13 cellular contexts compared by ENCODE assay signal in genomic region chr20:14829897-14830296, GRCh38.
DNase-seq lines count a peak whose midpoint lies in the region; ATAC-seq and TF ChIP-seq lines count a peak whose summit lies in the region.
"Had no signal": no experiment of that assay in that cellular context is flagged by ENCODE, and none has a peak within 500 bp of the region (broad histone marks: within the 10 kb centered on the region; RNA-seq: fewer than 3 reads in every experiment).

No MANE protein-coding gene starts in this region.

- no peak for TF ChIP-seq CTCF in MCF 10A (IDR thresholded peaks at IDR 0.05; ENCODE audit: unreplicated experiment)
- TF ChIP-seq CTCF in mammary epithelial cell (conservative IDR thresholded peaks at IDR 0.05 in 1 of 2, IDR thresholded peaks at IDR 0.05 in 1 of 2; ENCODE audit: extremely low read depth in 1 of 2, insufficient read depth in 1 of 2, low read depth in 1 of 2, low read length in 2 of 2), result no peak
- TF ChIP-seq CTCF in GM10248 (IDR thresholded peaks at IDR 0.05; ENCODE audit: control extremely low read depth, extremely low read depth, low read depth, missing control alignments), result no peak
- no peak for TF ChIP-seq CTCF in H9 (conservative IDR thresholded peaks at IDR 0.05)

- no peak overlapping the region for H3K14ac ChIP-seq in H9 (ENCODE audit: insufficient read depth, low read length)

- dilution Hi-C loops in mammary epithelial cell (cut with HindIII; ENCODE audit: low sequenced_read_pairs), result no loop called here

- no peaks in the 10 kb centered on the region for H3K27me3 ChIP-seq in mammary epithelial cell (ENCODE audit: insufficient read depth, low read length)
- no peaks in the 10 kb centered on the region for H3K27me3 ChIP-seq in H9 (ENCODE audit: insufficient read depth, low read length)

- H3K36me3 ChIP-seq in mammary epithelial cell (ENCODE audit: insufficient read depth, low read length), result no peaks in the 10 kb centered on the region

- H3K23ac ChIP-seq in H9 (ENCODE audit: insufficient read length, low read depth, low read length), result no peak overlapping the region

- H2AFZ ChIP-seq in mammary epithelial cell (ENCODE audit: low read depth, low read length), result no peak overlapping the region
- no peak overlapping the region for H2AFZ ChIP-seq in H9 (ENCODE audit: low read length)

- H3K4me2 ChIP-seq in mammary epithelial cell (ENCODE audit: insufficient read depth, low read depth, low read length), result no peak overlapping the region
- no peak overlapping the region for H3K4me2 ChIP-seq in H9 (ENCODE audit: insufficient read depth, insufficient read length, low read length)
- H3K4me2 ChIP-seq: A549 had no signal

- BruUV-seq in MCF 10A (replicated peaks; lab: Mats Ljungman, UMichigan), result no TSS peak
- no TSS peak for BruUV-seq in mammary epithelial cell (replicated peaks; lab: Mats Ljungman, UMichigan)

- H3K4ac ChIP-seq in H9 (ENCODE audit: low read depth, low read length), result no peak overlapping the region

- H3K27ac ChIP-seq in mammary epithelial cell (ENCODE audit: insufficient read depth, low read depth, low read length) (no peak overlapping the region), H9 (ENCODE audit: insufficient read length, low read depth, low read length) (no peak overlapping the region)
- H3K27ac ChIP-seq: A549 had no signal

- H3K36me3 Mint-ChIP-seq in MCF 10A (ENCODE audit: insufficient read depth, unreplicated experiment) (no peaks in the 10 kb centered on the region), H9 (ENCODE audit: insufficient read depth in 1 of 3, low read depth in 3 of 3) (no peaks in the 10 kb centered on the region)
- H3K36me3 Mint-ChIP-seq in stimulated activated memory B cell treated with anti-CD40 and anti-IgM and Interleukin-4, amounts not matched to agents 10 μg/mL and 1 μg/mL and 100 μg/mL, for 72 hours, result no peaks in the 10 kb centered on the region
- H3K36me3 Mint-ChIP-seq in activated naive CD8-positive, alpha-beta T cell treated with anti-CD3 and anti-CD28 coated beads for 36 hours, result no peaks in the 10 kb centered on the region

- no peak overlapping the region for H3K18ac ChIP-seq in H9 (ENCODE audit: insufficient read length, low read depth, low read length)

- H4K20me1 ChIP-seq in mammary epithelial cell (ENCODE audit: insufficient read depth, low read length) (no peaks in the 10 kb centered on the region), H9 (ENCODE audit: control insufficient read depth, insufficient read depth, insufficient read length) (no peaks in the 10 kb centered on the region)

- H4K5ac ChIP-seq in H9 (ENCODE audit: insufficient read length, low read depth, low read length), result no peak overlapping the region

- peak; percentile 60 for ATAC-seq in HG02970 (IDR thresholded peaks at IDR 0.05; ENCODE audit: low FRiP score, unreplicated experiment)
- peak; percentile 34 for ATAC-seq in stimulated activated memory B cell treated with anti-CD40 and anti-IgM and Interleukin-4, amounts not matched to agents 10 μg/mL and 1 μg/mL and 100 μg/mL, for 72 hours
- ATAC-seq: A549 had no signal

- H3K9me3 Mint-ChIP-seq in MCF 10A (ENCODE audit: unreplicated experiment) (no peaks in the 10 kb centered on the region), H9 (no peaks in the 10 kb centered on the region)
- H3K9me3 Mint-ChIP-seq in stimulated activated memory B cell treated with anti-CD40 and anti-IgM and Interleukin-4, amounts not matched to agents 10 μg/mL and 1 μg/mL and 100 μg/mL, for 72 hours, result no peaks in the 10 kb centered on the region
- H3K9me3 Mint-ChIP-seq in activated naive CD8-positive, alpha-beta T cell treated with anti-CD3 and anti-CD28 coated beads for 36 hours, result no peaks in the 10 kb centered on the region

- H3K56ac ChIP-seq in H9 (ENCODE audit: insufficient read length, low read depth, low read length), result no peak overlapping the region

- in situ Hi-C loops in mammary epithelial cell (cut with MboI; ENCODE audit: low sequenced_read_pairs in 2 of 2), result no loop called here

- DNase-seq in MCF 10A (ENCODE audit: unreplicated experiment) (no peak), mammary epithelial cell (no peak), NCI-H1436 (lab: John Stamatoyannopoulos, UW) (peak; percentile 27), GM10248 (ENCODE audit: extremely low spot score) (no peak), H9 (no peak)
- DNase-seq in activated naive CD8-positive, alpha-beta T cell treated with anti-CD3 and anti-CD28 coated beads for 36 hours, result no peak
- DNase-seq: activated effector memory CD4-positive, alpha-beta T cell treated with anti-CD3 and anti-CD28 coated beads, Interleukin-2, amount 50 U/mL, for 16 hours; GF-D8; NK-92 treated with Interleukin-12 subunit alpha and Interleukin-12 subunit beta, amount 100 ng/mL, for 24 hours; stimulated activated CD4-positive, alpha-beta T cell treated with anti-CD3 and anti-CD28 coated beads, Interleukin-4, amount 100 ng/mL, for 4 hours had no signal

- H3K9me3 ChIP-seq in mammary epithelial cell (replicated peaks; ENCODE audit: insufficient read depth, low read length), result no peaks in the 10 kb centered on the region
- no peaks in the 10 kb centered on the region for H3K9me3 ChIP-seq in H9 (ENCODE audit: control insufficient read depth, low read depth, low read length)
- H3K9me3 ChIP-seq: A549 had no signal

- no peaks in the 10 kb centered on the region for H3K79me1 ChIP-seq in H9 (ENCODE audit: insufficient read depth, low read depth, low read length, poor library complexity, severe bottlenecking)

- no peak overlapping the region for H4K91ac ChIP-seq in H9 (ENCODE audit: insufficient read length, low read depth, low read length)

- intact Hi-C loops in MCF 10A (cut with micrococcal nuclease), result no loop called here
- intact Hi-C loops in mammary epithelial cell (cut with micrococcal nuclease), result no loop called here

- no peak overlapping the region for H2AK5ac ChIP-seq in H9 (ENCODE audit: insufficient read length, low read length)

- H3K9ac ChIP-seq in mammary epithelial cell (ENCODE audit: insufficient read depth, low read length) (no peak overlapping the region), H9 (ENCODE audit: extremely low read depth, insufficient read length, low read length) (no peak overlapping the region)

- H2BK120ac ChIP-seq in H9 (ENCODE audit: low read depth, low read length, poor library complexity, severe bottlenecking), result no peak overlapping the region

- H3K27me3 Mint-ChIP-seq in MCF 10A (ENCODE audit: insufficient read depth, unreplicated experiment) (no peaks in the 10 kb centered on the region), H9 (ENCODE audit: low read depth) (no peaks in the 10 kb centered on the region)
- H3K27me3 Mint-ChIP-seq in stimulated activated memory B cell treated with anti-CD40 and anti-IgM and Interleukin-4, amounts not matched to agents 10 μg/mL and 1 μg/mL and 100 μg/mL, for 72 hours, result peaks cover 7% of the 10 kb centered on the region
- H3K27me3 Mint-ChIP-seq in activated naive CD8-positive, alpha-beta T cell treated with anti-CD3 and anti-CD28 coated beads for 36 hours, result no peaks in the 10 kb centered on the region

- no peak overlapping the region for H2BK20ac ChIP-seq in H9 (ENCODE audit: low read depth, low read length, poor library complexity, severe bottlenecking)

- H3K4me1 ChIP-seq in mammary epithelial cell (ENCODE audit: insufficient read depth, low read length), result peaks cover 7% of the 10 kb centered on the region
- no peaks in the 10 kb centered on the region for H3K4me1 ChIP-seq in H9 (ENCODE audit: insufficient read depth, low read length)
- H3K4me1 ChIP-seq: A549 had no signal

- POLR2A ChIA-PET in MCF 10A (lab: Yijun Ruan, JAX) (interaction anchor here (0.8 to 2.4 kb wide), 4 partner anchors 8 to 271 kb away, joined by 4 to 9 read pairs (median 4); no protein-coding TSS in a partner anchor), GM10248 (lab: Yijun Ruan, JAX) (no interaction called here)

- H3K27ac Mint-ChIP-seq in MCF 10A (ENCODE audit: low read depth, unreplicated experiment) (peak overlapping the region; percentile 39), H9 (no peak overlapping the region)
- no peak overlapping the region for H3K27ac Mint-ChIP-seq in stimulated activated memory B cell treated with anti-CD40 and anti-IgM and Interleukin-4, amounts not matched to agents 10 μg/mL and 1 μg/mL and 100 μg/mL, for 72 hours
- H3K27ac Mint-ChIP-seq in activated naive CD8-positive, alpha-beta T cell treated with anti-CD3 and anti-CD28 coated beads for 36 hours, result no peak overlapping the region

- no peak overlapping the region for H2BK12ac ChIP-seq in H9 (ENCODE audit: insufficient read length, low read depth, low read length)

- no peak overlapping the region for H4K8ac ChIP-seq in H9 (replicated peaks; ENCODE audit: insufficient read length, low read depth, low read length)

- CTCF ChIA-PET in MCF 10A (lab: Yijun Ruan, JAX), result no interaction called here
- CTCF ChIA-PET in mammary epithelial cell (lab: Charles Lee; ENCODE audit: low non-redundant PET), result no interaction called here
- CTCF ChIA-PET in GM10248 (lab: Yijun Ruan, JAX), result no interaction called here

- no peak overlapping the region for H3K4me3 Mint-ChIP-seq in MCF 10A (ENCODE audit: unreplicated experiment)
- no peak overlapping the region for H3K4me3 Mint-ChIP-seq in stimulated activated memory B cell treated with anti-CD40 and anti-IgM and Interleukin-4, amounts not matched to agents 10 μg/mL and 1 μg/mL and 100 μg/mL, for 72 hours
- H3K4me3 Mint-ChIP-seq in activated naive CD8-positive, alpha-beta T cell treated with anti-CD3 and anti-CD28 coated beads for 36 hours, result no peak overlapping the region
- H3K4me3 Mint-ChIP-seq in H9, result no peak overlapping the region

- no peak overlapping the region for H2BK15ac ChIP-seq in H9 (ENCODE audit: low read depth, low read length)

- no peak overlapping the region for H3K4me3 ChIP-seq in mammary epithelial cell (replicated peaks in 1 of 3; ENCODE audit: insufficient read depth in 1 of 3, low read depth in 2 of 3, low read length in 3 of 3)
- H3K4me3 ChIP-seq: A549 had no signal

- no peaks in the 10 kb centered on the region for H3K23me2 ChIP-seq in H9 (ENCODE audit: insufficient read length, low read depth, low read length, poor library complexity, severe bottlenecking)

- H3K79me2 ChIP-seq in mammary epithelial cell (ENCODE audit: insufficient read depth, low read length), result no peaks in the 10 kb centered on the region
- H3K79me2 ChIP-seq in H9 (ENCODE audit: insufficient read depth, low read length), result no peaks in the 10 kb centered on the region

- H3T11ph ChIP-seq in H9 (ENCODE audit: low read length), result no peak overlapping the region

- 92% methylated on average over 1 of the region's 1 CpG for WGBS in mammary epithelial cell (ENCODE audit: low coverage, missing lambda C conversion rate)
- WGBS in H9 (ENCODE audit: extremely low coverage, insufficient read length, low lambda C conversion rate), result no CpG with 5 or more reads among the region's 1 CpG

- no peaks in the 10 kb centered on the region for H3K4me1 Mint-ChIP-seq in MCF 10A (ENCODE audit: insufficient read depth, unreplicated experiment)
- peaks cover 12% of the 10 kb centered on the region for H3K4me1 Mint-ChIP-seq in stimulated activated memory B cell treated with anti-CD40 and anti-IgM and Interleukin-4, amounts not matched to agents 10 μg/mL and 1 μg/mL and 100 μg/mL, for 72 hours
- H3K4me1 Mint-ChIP-seq in activated naive CD8-positive, alpha-beta T cell treated with anti-CD3 and anti-CD28 coated beads for 36 hours, result no peaks in the 10 kb centered on the region
- H3K4me1 Mint-ChIP-seq in H9, result peaks cover 8 to 9% of the 10 kb centered on the region in 2 experiments

- H2BK5ac ChIP-seq in H9 (ENCODE audit: insufficient read length, low read length), result no peak overlapping the region
